In the genomic region with DNA sequence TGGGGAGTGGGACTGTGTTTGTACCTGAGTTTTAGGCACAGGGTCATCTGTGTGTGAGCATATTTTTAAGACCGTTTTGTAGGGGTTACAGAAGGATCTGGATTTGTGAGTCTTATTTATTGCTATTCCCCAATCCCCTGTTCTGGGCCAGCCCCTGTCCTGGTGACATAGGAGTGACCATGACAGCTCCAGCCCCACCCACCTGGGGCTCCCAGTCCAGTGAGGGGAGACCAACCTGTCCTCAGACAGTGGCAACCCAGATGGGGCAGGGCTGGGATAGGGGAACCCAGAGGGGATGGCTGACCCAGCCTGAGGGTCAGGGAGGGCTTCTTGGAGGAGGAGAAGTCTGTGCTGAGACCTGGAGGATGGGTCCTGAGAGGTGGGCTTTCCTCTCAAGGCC, we compare ENCODE assay signal across 2 cellular contexts.
TF ChIP-seq lines count a peak whose summit lies in the region.

No MANE protein-coding gene starts in this region.

TF ChIP-seq in SK-N-SH, 30 proteins besides CTCF, POLR2A, EP300 and RAD21 (continued from another document):
- TF ChIP-seq, protein P1, sequence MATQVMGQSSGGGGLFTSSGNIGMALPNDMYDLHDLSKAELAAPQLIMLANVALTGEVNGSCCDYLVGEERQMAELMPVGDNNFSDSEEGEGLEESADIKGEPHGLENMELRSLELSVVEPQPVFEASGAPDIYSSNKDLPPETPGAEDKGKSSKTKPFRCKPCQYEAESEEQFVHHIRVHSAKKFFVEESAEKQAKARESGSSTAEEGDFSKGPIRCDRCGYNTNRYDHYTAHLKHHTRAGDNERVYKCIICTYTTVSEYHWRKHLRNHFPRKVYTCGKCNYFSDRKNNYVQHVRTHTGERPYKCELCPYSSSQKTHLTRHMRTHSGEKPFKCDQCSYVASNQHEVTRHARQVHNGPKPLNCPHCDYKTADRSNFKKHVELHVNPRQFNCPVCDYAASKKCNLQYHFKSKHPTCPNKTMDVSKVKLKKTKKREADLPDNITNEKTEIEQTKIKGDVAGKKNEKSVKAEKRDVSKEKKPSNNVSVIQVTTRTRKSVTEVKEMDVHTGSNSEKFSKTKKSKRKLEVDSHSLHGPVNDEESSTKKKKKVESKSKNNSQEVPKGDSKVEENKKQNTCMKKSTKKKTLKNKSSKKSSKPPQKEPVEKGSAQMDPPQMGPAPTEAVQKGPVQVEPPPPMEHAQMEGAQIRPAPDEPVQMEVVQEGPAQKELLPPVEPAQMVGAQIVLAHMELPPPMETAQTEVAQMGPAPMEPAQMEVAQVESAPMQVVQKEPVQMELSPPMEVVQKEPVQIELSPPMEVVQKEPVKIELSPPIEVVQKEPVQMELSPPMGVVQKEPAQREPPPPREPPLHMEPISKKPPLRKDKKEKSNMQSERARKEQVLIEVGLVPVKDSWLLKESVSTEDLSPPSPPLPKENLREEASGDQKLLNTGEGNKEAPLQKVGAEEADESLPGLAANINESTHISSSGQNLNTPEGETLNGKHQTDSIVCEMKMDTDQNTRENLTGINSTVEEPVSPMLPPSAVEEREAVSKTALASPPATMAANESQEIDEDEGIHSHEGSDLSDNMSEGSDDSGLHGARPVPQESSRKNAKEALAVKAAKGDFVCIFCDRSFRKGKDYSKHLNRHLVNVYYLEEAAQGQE (IDR thresholded peaks at IDR 0.05; ENCODE audit: low read depth, low read length) = no peak
- TF ChIP-seq TEAD4 (IDR thresholded peaks at IDR 0.05; ENCODE audit: borderline replicate concordance, insufficient read depth) = no peak
- TF ChIP-seq TAF1 (IDR thresholded peaks at IDR 0.05; ENCODE audit: borderline replicate concordance, low read depth, low read length) = no peak

TF ChIP-seq in SK-N-SH treated with all-trans-retinoic acid at 6 μM for 48 hours, 23 proteins besides CTCF, POLR2A, EP300 and RAD21 (continued from another document):
- TF ChIP-seq OSR1 (CRISPR knock-in tag; IDR thresholded peaks at IDR 0.05) (no peak), ZC3H10 (CRISPR knock-in tag; IDR thresholded peaks at IDR 0.05) (no peak), PPARA (CRISPR knock-in tag; IDR thresholded peaks at IDR 0.05; ENCODE audit: borderline replicate concordance) (no peak), ZNF70 (CRISPR knock-in tag; IDR thresholded peaks at IDR 0.05) (no peak), CSDC2 (CRISPR knock-in tag; IDR thresholded peaks at IDR 0.05) (no peak), ZNF8 (CRISPR knock-in tag; IDR thresholded peaks at IDR 0.05) (no peak), ZNF565 (CRISPR knock-in tag; conservative IDR thresholded peaks at IDR 0.05; ENCODE audit: low read depth) (no peak), ZFP30 (CRISPR knock-in tag; IDR thresholded peaks at IDR 0.05) (no peak), ISL1 (CRISPR knock-in tag; IDR thresholded peaks at IDR 0.05) (no peak), ZFP3 (CRISPR knock-in tag; IDR thresholded peaks at IDR 0.05) (no peak), ARNTL (CRISPR knock-in tag; IDR thresholded peaks at IDR 0.05; ENCODE audit: borderline replicate concordance, low read depth) (no peak)
